8 cellular contexts compared by ENCODE assay signal in the genomic region with DNA sequence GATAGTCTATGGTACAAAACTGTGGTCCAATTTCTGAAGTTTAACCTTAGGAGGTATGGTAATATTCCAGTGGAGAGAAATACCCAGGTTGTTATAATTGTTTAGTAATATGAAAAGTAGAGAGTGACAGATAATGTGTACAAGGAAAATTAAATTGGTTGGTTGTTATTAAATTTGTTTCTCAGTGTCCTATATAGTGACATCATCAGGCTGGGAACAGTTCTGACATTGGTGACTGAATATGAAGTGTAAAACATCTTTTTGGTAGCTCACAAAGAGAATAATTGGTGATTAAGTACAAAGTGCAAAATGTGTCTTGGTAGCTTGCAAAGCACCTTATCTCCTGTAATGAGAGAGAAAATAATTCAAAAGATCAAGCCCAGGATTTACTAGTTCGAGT.
"Had no signal": no experiment of that assay in that cellular context is flagged by ENCODE, and none has a peak within 500 bp of the region (broad histone marks: within the 10 kb centered on the region; RNA-seq: fewer than 3 reads in every experiment).

No MANE protein-coding gene starts in this region.

- H3K4me3 ChIP-seq: GM12878 had no signal

- DNase-seq: GDM1, GF-D8 had no signal

- FAIRE-seq: G401.6, GM12878, GM12891, GM12892, GM18507, GM19239 had no signal

- ATAC-seq: GM12878 had no signal
